Comparison of ENCODE assay signal across 1 cellular context in genomic region chr19:1041272-1041834, GRCh38.
TF ChIP-seq lines count a peak whose summit lies in the region.

No MANE protein-coding gene starts in this region.

TF ChIP-seq in IMR-90, 13 proteins besides CTCF, POLR2A, EP300 and RAD21:
- TF ChIP-seq RCOR1 (IDR thresholded peaks at IDR 0.05; ENCODE audit: insufficient replicate concordance, low read length), result peak; percentile 25
- TF ChIP-seq FOS (IDR thresholded peaks at IDR 0.05; ENCODE audit: low read depth, low read length), result no peak
- no peak for TF ChIP-seq MXI1 (IDR thresholded peaks at IDR 0.05; ENCODE audit: borderline replicate concordance, low read depth, low read length)
- no peak for TF ChIP-seq BHLHE40 (IDR thresholded peaks at IDR 0.05; ENCODE audit: low read depth, low read length)
- TF ChIP-seq ELK1 (IDR thresholded peaks at IDR 0.05; ENCODE audit: borderline replicate concordance, low read depth, low read length), result no peak
- no peak for TF ChIP-seq CHD1 (IDR thresholded peaks at IDR 0.05; ENCODE audit: low read depth, low read length)
- TF ChIP-seq CEBPB (IDR thresholded peaks at IDR 0.05; ENCODE audit: low read depth, low read length), result no peak
TF ChIP-seq in IMR-90: peak in this region for 1.
